ENCODE assay signal across 11 cellular contexts in genomic region chr10:74039561-74040145, GRCh38. TPM values are rescaled to one million over a fixed set of nuclear protein-coding genes. Genes with fewer than 3 reads are reported as not detected.
DNase-seq lines count a peak whose midpoint lies in the region; ATAC-seq, FAIRE-seq and TF ChIP-seq lines count a peak whose summit lies in the region.
"Had no signal": no experiment of that assay in that cellular context is flagged by ENCODE, and none has a peak within 500 bp of the region (broad histone marks: within the 10 kb centered on the region; RNA-seq: fewer than 3 reads in every experiment).

No MANE protein-coding gene starts in this region.

- no peak overlapping the region for H4K91ac ChIP-seq in neuronal stem cell (ENCODE audit: low read depth, low read length, poor library complexity)

- peaks cover 2% of the 10 kb centered on the region for H3K79me1 ChIP-seq in neuronal stem cell (ENCODE audit: low read depth, low read length)

- no peak overlapping the region for H3K23ac ChIP-seq in neuronal stem cell (ENCODE audit: low read depth, low read length, poor library complexity)

- 90% methylated on average over 5 of the region's 5 CpGs for WGBS in A549 (ENCODE audit: missing lambda C conversion rate)
- WGBS in neuronal stem cell (ENCODE audit: extremely low coverage in 2 of 2, insufficient read length in 2 of 2, insufficient replicate concordance in 1 of 2), 2 donors = no CpG with 5 or more reads among the region's 5 CpGs

- H3K27ac ChIP-seq in A549 (peak overlapping the region; percentile 34 to 68; a peak in 5 of 6 replicates), Karpas-422 (ENCODE audit: low read length) (peak overlapping the region; percentile 10), neuronal stem cell (replicated peaks; ENCODE audit: low read length) (no peak overlapping the region)

- no peak overlapping the region for H3K9ac ChIP-seq in Karpas-422 (ENCODE audit: low read length)
- no peak overlapping the region for H3K9ac ChIP-seq in neuronal stem cell (ENCODE audit: low read depth, low read length, poor library complexity)

- H3K27me3 ChIP-seq in Karpas-422 (ENCODE audit: low read length) (no peaks in the 10 kb centered on the region), neuronal stem cell (ENCODE audit: control insufficient read depth in 3 of 3, insufficient read depth in 3 of 3, low read depth in 1 of 3, low read length in 3 of 3) (no peaks in the 10 kb centered on the region)

- H3K9me2 ChIP-seq in Karpas-422 (replicated peaks; ENCODE audit: insufficient read depth, low read length) = no peaks in the 10 kb centered on the region

- no peak for DNase-seq in A549 (ENCODE audit: low read depth in 1 of 2, low spot score in 1 of 2)
- no peak for DNase-seq in Karpas-422
- peak; percentile 48 for DNase-seq in dermis blood vessel endothelial cell
- peak; percentile 76 for DNase-seq in myocyte (ENCODE audit: low read depth)
- no peak for DNase-seq in retina
- DNase-seq in occipital lobe (lab: John Stamatoyannopoulos, UW) = no peak
- no peak for DNase-seq in NCI-H1930 (lab: John Stamatoyannopoulos, UW)
- no peak for DNase-seq in neuronal stem cell (ENCODE audit: low spot score)
- DNase-seq: activated CD4-positive, alpha-beta T cell treated with anti-CD3 and anti-CD28 coated beads for 1 hour; effector memory CD4-positive, alpha-beta T cell; NCI-H146 had no signal

- no peak overlapping the region for H2BK5ac ChIP-seq in neuronal stem cell (ENCODE audit: low read length)

- peak overlapping the region; percentile 37; the same call in 2 of the 3 replicates for H3K4me2 ChIP-seq in A549
- H3K4me2 ChIP-seq in Karpas-422 (ENCODE audit: low read depth, low read length, poor library complexity, severe bottlenecking) = no peak overlapping the region
- no peak overlapping the region for H3K4me2 ChIP-seq in neuronal stem cell (ENCODE audit: insufficient read depth, low read length, poor library complexity, severe bottlenecking)

- H3K18ac ChIP-seq in neuronal stem cell (ENCODE audit: low read length) = no peak overlapping the region

- ATAC-seq in A549 = peak; percentile 41 to 55; a peak in 4 of 6 replicates

- H2BK12ac ChIP-seq in neuronal stem cell (ENCODE audit: low read length) = no peak overlapping the region

- H3K9me3 ChIP-seq in A549 = no peaks in the 10 kb centered on the region
- H3K9me3 ChIP-seq in Karpas-422 (ENCODE audit: low read length) = no peaks in the 10 kb centered on the region
- H3K9me3 ChIP-seq in neuronal stem cell (replicated peaks in 1 of 2; ENCODE audit: control insufficient read depth in 2 of 2, insufficient read depth in 1 of 2, low read depth in 1 of 2, low read length in 2 of 2) = peaks cover 0 to 7% of the 10 kb centered on the region in 2 donors

- TF ChIP-seq CTCF in A549 (IDR thresholded peaks at IDR 0.05) = no peak

- CTCF ChIA-PET in A549 (lab: Yijun Ruan, JAX) = interaction anchor here (0.9 to 2.1 kb wide), 6 partner anchors 13 to 191 kb away, joined by 3 to 11 read pairs (median 4); no protein-coding TSS in a partner anchor

- peaks cover 29% of the 10 kb centered on the region for H3K4me1 ChIP-seq in A549
- peaks cover 36% of the 10 kb centered on the region for H3K4me1 ChIP-seq in Karpas-422 (ENCODE audit: low read length)
- peaks cover 3 to 10% of the 10 kb centered on the region in 2 donors for H3K4me1 ChIP-seq in neuronal stem cell (ENCODE audit: control insufficient read depth in 2 of 2, insufficient read depth in 1 of 2, low read depth in 1 of 2, low read length in 2 of 2)

- H2BK120ac ChIP-seq in neuronal stem cell (ENCODE audit: low read depth, low read length) = no peak overlapping the region

- no peak overlapping the region for H3K4me3 ChIP-seq in A549
- H3K4me3 ChIP-seq in Karpas-422 (ENCODE audit: low read length) = no peak overlapping the region
- H3K4me3 ChIP-seq in neuronal stem cell (ENCODE audit: low read length in 2 of 2) = no peak overlapping the region

- TF ChIP-seq RAD21 in A549 (conservative IDR thresholded peaks at IDR 0.05 in 1 of 2, IDR thresholded peaks at IDR 0.05 in 1 of 2) = no peak

- H2BK15ac ChIP-seq in neuronal stem cell (ENCODE audit: low read length) = no peak overlapping the region

- FAIRE-seq in A549 (lab: Jason Lieb, UNC) = no peak

- H4K8ac ChIP-seq in neuronal stem cell (ENCODE audit: low read depth, low read length) = no peak overlapping the region

- H2AFZ ChIP-seq in Karpas-422 (ENCODE audit: low read length) = no peak overlapping the region
- no peak overlapping the region for H2AFZ ChIP-seq in neuronal stem cell (ENCODE audit: low read length)

- H4K20me1 ChIP-seq in Karpas-422 (ENCODE audit: insufficient read depth, low read depth, low read length) = no peaks in the 10 kb centered on the region

- H3K36me3 ChIP-seq in Karpas-422 (ENCODE audit: insufficient read depth, low read length) (peaks cover 12% of the 10 kb centered on the region), neuronal stem cell (replicated peaks in 1 of 2; ENCODE audit: control insufficient read depth in 2 of 2, insufficient read depth in 2 of 2, low read length in 2 of 2) (peaks cover 5 to 46% of the 10 kb centered on the region in 2 donors)

- no peak for TF ChIP-seq POLR2A in A549 (IDR thresholded peaks at IDR 0.05; ENCODE audit: low read length)

- H2AK5ac ChIP-seq in neuronal stem cell (ENCODE audit: low read depth, low read length) = no peak overlapping the region

- H3K79me2 ChIP-seq in Karpas-422 (ENCODE audit: low read length) = peaks cover 65% of the 10 kb centered on the region

- POLR2A ChIA-PET in A549 (lab: Yijun Ruan, JAX) = no interaction called here

- H3K4ac ChIP-seq in neuronal stem cell (ENCODE audit: low read length) = no peak overlapping the region

- no peak for TF ChIP-seq EP300 in A549 (IDR thresholded peaks at IDR 0.05)

- H3K14ac ChIP-seq in neuronal stem cell (ENCODE audit: low read length) = no peak overlapping the region

TF ChIP-seq in A549, 52 proteins besides CTCF, POLR2A, EP300 and RAD21 (continues in another document):
- TF ChIP-seq ZNF302 (CRISPR knock-in tag; IDR thresholded peaks at IDR 0.05) = no peak
- TF ChIP-seq ATOH8 (CRISPR knock-in tag; IDR thresholded peaks at IDR 0.05; ENCODE audit: low read depth) = no peak
- TF ChIP-seq BCL3 (IDR thresholded peaks at IDR 0.05) = no peak
- no peak for TF ChIP-seq HES2 (IDR thresholded peaks at IDR 0.05)
- no peak for TF ChIP-seq RCOR1 (IDR thresholded peaks at IDR 0.05; ENCODE audit: low read depth, low read length)
- no peak for TF ChIP-seq JUNB (IDR thresholded peaks at IDR 0.05)
- no peak for TF ChIP-seq REST (IDR thresholded peaks at IDR 0.05)
- TF ChIP-seq CHD4 (IDR thresholded peaks at IDR 0.05; ENCODE audit: borderline replicate concordance) = no peak

RNA-seq across cellular contexts. Expression of gene VCL, which starts 41.7 kb away (rescaled TPM):
- polyA plus RNA-seq in A549 (2011; rRNA removed) (101 and 112 TPM in 2 replicates), A549 (2017; fragmentation: RNase III; extraction: RNeasy Plus Mini Kit Qiagen cat#74134 plus additional on column Dnase treatment) (111 to 119 TPM (median 112 TPM) in 3 replicates)
- 42.5 and 49.4 TPM in 2 replicates for polyA plus RNA-seq in A549 (2012; cell fraction: cytosol; rRNA removed)
- 139 and 188 TPM in 2 replicates for polyA plus RNA-seq in A549 (2012; cell fraction: nucleus; rRNA removed)
- 89.4 and 90.1 TPM in 2 replicates for polyA minus RNA-seq in A549 (2011; rRNA and poly(A)+ RNA removed)
- total RNA-seq in Karpas-422 (2014; rRNA removed; shearing (Covaris generic); ENCODE audit: low replicate concordance) = 37.6 and 50.5 TPM in 2 replicates
- total RNA-seq in dermis blood vessel endothelial cell (107 and 163 TPM in 2 replicates), myocyte (211 and 240 TPM in 2 replicates), occipital lobe (17.8 TPM)
- 134 TPM for polyA plus RNA-seq in myocyte (2012)
- 72.7 TPM for polyA plus RNA-seq in neuronal stem cell (2013, experiment 1 of 2)
- polyA plus RNA-seq in neuronal stem cell (2013, experiment 2 of 2) = 73.3 TPM

Comparison
In these comparisons a context has a peak if more than half of its experiments do, and no peak if none do; other contexts are left out.
1. DNase-seq: peak in dermis blood vessel endothelial cell (single experiment) and myocyte (single experiment); none in A549 (0 of 2), Karpas-422 (single experiment), retina (single experiment), occipital lobe (single experiment), NCI-H1930 (0 of 2) and neuronal stem cell (single experiment).